28 cellular contexts compared by ENCODE assay signal in the genomic region with DNA sequence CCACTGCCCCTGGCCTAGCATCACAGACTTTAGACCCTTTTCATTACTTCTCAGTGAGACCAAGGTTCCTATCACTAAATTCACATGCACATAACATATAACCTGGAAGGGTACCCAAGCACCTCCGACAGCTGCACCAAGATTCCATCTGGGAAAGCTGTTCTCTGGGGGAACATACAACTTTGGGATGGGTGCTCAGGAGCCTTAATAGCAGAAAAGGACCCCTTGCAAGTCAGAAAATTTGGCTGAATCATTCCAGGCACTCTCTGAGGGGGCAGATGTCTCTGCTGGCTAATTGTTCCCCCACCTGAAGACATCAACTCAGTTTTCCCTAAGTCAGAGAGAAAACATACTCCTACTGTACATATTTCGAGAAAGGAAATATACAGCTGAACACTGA.
"Had no signal": no experiment of that assay in that cellular context is flagged by ENCODE, and none has a peak within 500 bp of the region (broad histone marks: within the 10 kb centered on the region; RNA-seq: fewer than 3 reads in every experiment).

No MANE protein-coding gene starts in this region.

- H3K4me3 ChIP-seq: gastroesophageal sphincter, left lung, prostate gland, right atrium auricular region, smooth muscle cell, stomach, thyroid gland had no signal

- H3K4me3 Mint-ChIP-seq: naive thymus-derived CD4-positive, alpha-beta T cell; nephron progenitor cell; stimulated activated effector memory CD8-positive, alpha-beta T cell treated with anti-CD3 and anti-CD28 coated beads, Interleukin-12 subunit alpha, Interleukin-12 subunit beta, amount 100 ng/mL, for 72 hours had no signal

- H3K36me3 ChIP-seq: gastroesophageal sphincter, heart right ventricle, left lung, prostate gland, right atrium auricular region, stomach, thyroid gland had no signal

- H3K9me3 ChIP-seq: gastroesophageal sphincter, heart right ventricle, left lung, prostate gland, right atrium auricular region, stomach, thyroid gland had no signal

- ATAC-seq: esophagus mucosa; foreskin keratinocyte; gastroesophageal sphincter; left cardiac atrium; left lung; naive thymus-derived CD4-positive, alpha-beta T cell; sciatic nerve; stimulated activated effector memory CD8-positive, alpha-beta T cell treated with anti-CD3 and anti-CD28 coated beads, Interleukin-12 subunit alpha, Interleukin-12 subunit beta, amount 100 ng/mL, for 72 hours had no signal

- H3K27ac ChIP-seq: epithelial cell of prostate, foreskin keratinocyte, left lung, prostate gland, right atrium auricular region, thyroid gland had no signal

- H3K9me3 Mint-ChIP-seq: stimulated activated effector memory CD8-positive, alpha-beta T cell treated with anti-CD3 and anti-CD28 coated beads, Interleukin-12 subunit alpha, Interleukin-12 subunit beta, amount 100 ng/mL, for 72 hours had no signal

- DNase-seq: cortex of kidney; dorsolateral prefrontal cortex; effector CD4-positive, alpha-beta T cell; foreskin keratinocyte; heart right ventricle; hippocampal formation; left cardiac atrium; left lung; mesenchymal stem cell; midbrain; naive thymus-derived CD4-positive, alpha-beta T cell; nephron progenitor cell; nucleus accumbens; stimulated activated CD4-positive, alpha-beta T cell treated with anti-CD3 and anti-CD28 coated beads, Interleukin-12 subunit alpha, Interleukin-12 subunit beta, amount 100 ng/mL, for 4 hours; stimulated activated CD4-positive, alpha-beta T cell treated with anti-CD3 and anti-CD28 coated beads, Interleukin-1b, Interleukin-23, amount 100 ng/mL, for 48 hours; stimulated activated CD4-positive, alpha-beta T cell treated with anti-CD3 and anti-CD28 coated beads, Interleukin-4, amount 100 ng/mL, for 1 hour; stimulated activated naive CD4-positive, alpha-beta T cell treated with Interleukin-2 at 50 U/mL for 16 hours; stomach; thyroid gland; trophoblast cell had no signal

- H3K4me1 ChIP-seq: prostate gland had no signal

- H3K27ac Mint-ChIP-seq: nephron progenitor cell; stimulated activated effector memory CD8-positive, alpha-beta T cell treated with anti-CD3 and anti-CD28 coated beads, Interleukin-12 subunit alpha, Interleukin-12 subunit beta, amount 100 ng/mL, for 72 hours had no signal

- H3K27me3 ChIP-seq: dorsolateral prefrontal cortex, foreskin keratinocyte, gastroesophageal sphincter, heart right ventricle, left lung, right atrium auricular region, stomach, thyroid gland had no signal
